In genomic region chr20:23048283-23049200, GRCh38 we compare ENCODE assay signal across 8 cellular contexts.
DNase-seq lines count a peak whose midpoint lies in the region; ATAC-seq and TF ChIP-seq lines count a peak whose summit lies in the region.

No MANE protein-coding gene starts in this region.

- DNase-seq in GDM1 (lab: John Stamatoyannopoulos, UW) (peak; percentile 82), NCI-H1092 treated with DMSO at 0.1 percent for 48 hours (lab: John Stamatoyannopoulos, UW) (peak; percentile 57), astrocyte of the spinal cord (ENCODE audit: low read depth, low spot score) (no peak)

- peak; percentile 38 for TF ChIP-seq CTCF in astrocyte of the spinal cord (IDR thresholded peaks at IDR 0.05; ENCODE audit: low read depth, low read length)

- peaks cover 3% of the 10 kb centered on the region for H3K9me3 ChIP-seq in iPS-18c (ENCODE audit: control insufficient read depth, insufficient read depth, low read length)

- in situ Hi-C loops in astrocyte of the spinal cord (cut with HindIII; ENCODE audit: low sequenced_read_pairs), result no loop called here

- H3K27ac ChIP-seq in skin epidermis, result peak overlapping the region; percentile 69 to 95 (median 89)

- H3K4me3 ChIP-seq in astrocyte of the spinal cord (ENCODE audit: low read depth, low read length), result peak overlapping the region; percentile 44
- peak overlapping the region; percentile 58 for H3K4me3 ChIP-seq in iPS-18c (ENCODE audit: insufficient read depth, low read depth, low read length)
- peak overlapping the region; percentile 44 to 73 (median 53) for H3K4me3 ChIP-seq in skin epidermis

- ATAC-seq in HG02642 (IDR thresholded peaks at IDR 0.05; ENCODE audit: poor library complexity, unreplicated experiment) (no peak), HG03025 (IDR thresholded peaks at IDR 0.05; ENCODE audit: low FRiP score, unreplicated experiment) (no peak), GM21786 (IDR thresholded peaks at IDR 0.05; ENCODE audit: unreplicated experiment) (no peak)
